12 cellular contexts compared by ENCODE assay signal in genomic region chr2:85018049-85018447, GRCh38. TPM values are rescaled to one million over a fixed set of nuclear protein-coding genes. Genes with fewer than 3 reads are reported as not detected.
DNase-seq lines count a peak whose midpoint lies in the region; ATAC-seq and TF ChIP-seq lines count a peak whose summit lies in the region.
"Had no signal": no experiment of that assay in that cellular context is flagged by ENCODE, and none has a peak within 500 bp of the region (broad histone marks: within the 10 kb centered on the region; RNA-seq: fewer than 3 reads in every experiment).

No MANE protein-coding gene starts in this region.

- POLR2A ChIA-PET in activated CD8-positive, alpha-beta T cell treated with anti-CD3 and anti-CD28 coated beads for 36 hours (lab: Charles Lee): interaction anchor here (0.9 kb wide), 1 partner anchor 48 kb away, joined by 3 read pairs; no protein-coding TSS in a partner anchor
- POLR2A ChIA-PET in activated CD8-positive, alpha-beta T cell treated with anti-CD3 and anti-CD28 coated beads, Interleukin-2, amount 10 ng/mL, durations not matched to agents 7 days and 5 days (lab: Charles Lee): interaction anchor here (1.1 to 1.2 kb wide), 2 partner anchors 18 to 47 kb away, joined by 3 to 4 read pairs; partner anchors contain the start of gene KCMF1

- H3K9me3 Mint-ChIP-seq in activated CD8-positive, alpha-beta T cell treated with anti-CD3 and anti-CD28 coated beads for 36 hours: no peaks in the 10 kb centered on the region
- no peaks in the 10 kb centered on the region for H3K9me3 Mint-ChIP-seq in activated CD8-positive, alpha-beta T cell treated with anti-CD3 and anti-CD28 coated beads, Interleukin-2, amount 10 ng/mL, durations not matched to agents 7 days and 5 days (ENCODE audit: insufficient read depth)
- no peaks in the 10 kb centered on the region for H3K9me3 Mint-ChIP-seq in chondrocyte (ENCODE audit: low read depth)
- no peaks in the 10 kb centered on the region for H3K9me3 Mint-ChIP-seq in progenitor cell of endocrine pancreas (ENCODE audit: low read depth)
- H3K9me3 Mint-ChIP-seq: immature natural killer cell had no signal

- peaks cover 58% of the 10 kb centered on the region for H3K4me1 Mint-ChIP-seq in activated CD8-positive, alpha-beta T cell treated with anti-CD3 and anti-CD28 coated beads for 36 hours (ENCODE audit: low read depth)
- H3K4me1 Mint-ChIP-seq in activated CD8-positive, alpha-beta T cell treated with anti-CD3 and anti-CD28 coated beads, Interleukin-2, amount 10 ng/mL, durations not matched to agents 7 days and 5 days (ENCODE audit: low read depth): peaks cover 44% of the 10 kb centered on the region
- H3K4me1 Mint-ChIP-seq in chondrocyte (ENCODE audit: low read depth) (peaks cover 56% of the 10 kb centered on the region), progenitor cell of endocrine pancreas (ENCODE audit: low read depth) (peaks cover 34% of the 10 kb centered on the region)

- no peak for TF ChIP-seq CTCF in activated CD8-positive, alpha-beta T cell treated with anti-CD3 and anti-CD28 coated beads for 36 hours (IDR thresholded peaks at IDR 0.05)
- peak; percentile 59 for TF ChIP-seq CTCF in chondrocyte (IDR thresholded peaks at IDR 0.05)
- no peak for TF ChIP-seq CTCF in progenitor cell of endocrine pancreas (IDR thresholded peaks at IDR 0.05; ENCODE audit: unreplicated experiment)
- no peak for TF ChIP-seq CTCF in right atrium auricular region (IDR thresholded peaks at IDR 0.05)

- intact Hi-C loops in activated CD8-positive, alpha-beta T cell treated with anti-CD3 and anti-CD28 coated beads for 36 hours (cut with micrococcal nuclease): no loop called here
- intact Hi-C loops in Right ventricle myocardium inferior (cut with DNase I): no loop called here

- no peak overlapping the region for H3K4me3 ChIP-seq in right atrium auricular region

- peak; percentile 38 for ATAC-seq in activated CD8-positive, alpha-beta T cell treated with anti-CD3 and anti-CD28 coated beads for 36 hours
- no peak for ATAC-seq in activated CD8-positive, alpha-beta T cell treated with anti-CD3 and anti-CD28 coated beads, Interleukin-2, amount 10 ng/mL, durations not matched to agents 7 days and 5 days
- ATAC-seq in Right ventricle myocardium inferior: no peak

- peaks cover 0 to 34% of the 10 kb centered on the region in 2 donors for H3K4me1 ChIP-seq in right atrium auricular region

- no peaks in the 10 kb centered on the region for H3K9me3 ChIP-seq in right atrium auricular region

- DNase-seq in activated CD8-positive, alpha-beta T cell treated with anti-CD3 and anti-CD28 coated beads for 36 hours: no peak
- no peak for DNase-seq in activated CD8-positive, alpha-beta T cell treated with anti-CD3 and anti-CD28 coated beads, Interleukin-2, amount 10 ng/mL, durations not matched to agents 7 days and 5 days
- peak; percentile 5 for DNase-seq in LHCN-M2 (ENCODE audit: low read depth)
- DNase-seq in chondrocyte (ENCODE audit: low spot score): no peak
- DNase-seq in progenitor cell of endocrine pancreas (ENCODE audit: low spot score, unreplicated experiment): no peak
- DNase-seq in LoVo (ENCODE audit: low spot score): no peak
- no peak for DNase-seq in right atrium auricular region (ENCODE audit: low spot score)
- no peak for DNase-seq in Right ventricle myocardium inferior (ENCODE audit: missing footprints)
- DNase-seq: cerebellar nuclear complex, immature natural killer cell, MM.1S, NCI-H2227 treated with DMSO at 0.1 percent for 48 hours had no signal

- H3K27ac Mint-ChIP-seq in activated CD8-positive, alpha-beta T cell treated with anti-CD3 and anti-CD28 coated beads for 36 hours: peak overlapping the region; percentile 45
- H3K27ac Mint-ChIP-seq in activated CD8-positive, alpha-beta T cell treated with anti-CD3 and anti-CD28 coated beads, Interleukin-2, amount 10 ng/mL, durations not matched to agents 7 days and 5 days: no peak overlapping the region
- peak overlapping the region; percentile 71 for H3K27ac Mint-ChIP-seq in chondrocyte (ENCODE audit: unreplicated experiment)
- H3K27ac Mint-ChIP-seq in progenitor cell of endocrine pancreas: peak overlapping the region; percentile 89

- H3K27me3 ChIP-seq in right atrium auricular region: no peaks in the 10 kb centered on the region

- CTCF ChIA-PET in activated CD8-positive, alpha-beta T cell treated with anti-CD3 and anti-CD28 coated beads for 36 hours (lab: Charles Lee): interaction anchor here (0.6 to 2.0 kb wide), 24 partner anchors 15 to 284 kb away, joined by 3 to 13 read pairs (median 4); no protein-coding TSS in a partner anchor
- CTCF ChIA-PET in activated CD8-positive, alpha-beta T cell treated with anti-CD3 and anti-CD28 coated beads, Interleukin-2, amount 10 ng/mL, durations not matched to agents 7 days and 5 days (lab: Charles Lee): interaction anchor here (0.6 to 1.6 kb wide), 14 partner anchors 9 to 281 kb away, joined by 3 to 16 read pairs (median 5); no protein-coding TSS in a partner anchor

- H3K4me3 Mint-ChIP-seq in activated CD8-positive, alpha-beta T cell treated with anti-CD3 and anti-CD28 coated beads for 36 hours: no peak overlapping the region
- H3K4me3 Mint-ChIP-seq in activated CD8-positive, alpha-beta T cell treated with anti-CD3 and anti-CD28 coated beads, Interleukin-2, amount 10 ng/mL, durations not matched to agents 7 days and 5 days: no peak overlapping the region
- H3K4me3 Mint-ChIP-seq in chondrocyte (ENCODE audit: unreplicated experiment): no peak overlapping the region
- no peak overlapping the region for H3K4me3 Mint-ChIP-seq in progenitor cell of endocrine pancreas (ENCODE audit: low read depth)

- H3K36me3 Mint-ChIP-seq in activated CD8-positive, alpha-beta T cell treated with anti-CD3 and anti-CD28 coated beads for 36 hours (ENCODE audit: low read depth): peaks cover 24% of the 10 kb centered on the region
- peaks cover 23% of the 10 kb centered on the region for H3K36me3 Mint-ChIP-seq in activated CD8-positive, alpha-beta T cell treated with anti-CD3 and anti-CD28 coated beads, Interleukin-2, amount 10 ng/mL, durations not matched to agents 7 days and 5 days (ENCODE audit: low read depth)
- no peaks in the 10 kb centered on the region for H3K36me3 Mint-ChIP-seq in chondrocyte (ENCODE audit: low read depth)
- peaks cover 7% of the 10 kb centered on the region for H3K36me3 Mint-ChIP-seq in progenitor cell of endocrine pancreas (ENCODE audit: insufficient read depth)
- H3K36me3 Mint-ChIP-seq: immature natural killer cell had no signal

- no peaks in the 10 kb centered on the region for H3K36me3 ChIP-seq in right atrium auricular region

- H3K27ac ChIP-seq in right atrium auricular region: no peak overlapping the region

- H3K27me3 Mint-ChIP-seq in activated CD8-positive, alpha-beta T cell treated with anti-CD3 and anti-CD28 coated beads for 36 hours: no peaks in the 10 kb centered on the region
- no peaks in the 10 kb centered on the region for H3K27me3 Mint-ChIP-seq in activated CD8-positive, alpha-beta T cell treated with anti-CD3 and anti-CD28 coated beads, Interleukin-2, amount 10 ng/mL, durations not matched to agents 7 days and 5 days (ENCODE audit: low read depth)
- H3K27me3 Mint-ChIP-seq in chondrocyte (ENCODE audit: low read depth) (no peaks in the 10 kb centered on the region), progenitor cell of endocrine pancreas (no peaks in the 10 kb centered on the region)

RNA-seq across cellular contexts. Expression of gene KCMF1, which starts 47.1 kb away (rescaled TPM):
- total RNA-seq in activated CD8-positive, alpha-beta T cell treated with anti-CD3 and anti-CD28 coated beads for 36 hours: 100 to 1,000 TPM; 101 to 105 TPM
- total RNA-seq in activated CD8-positive, alpha-beta T cell treated with anti-CD3 and anti-CD28 coated beads, Interleukin-2, amount 10 ng/mL, durations not matched to agents 7 days and 5 days: 10 to 100 TPM; 88.9 to 92.5 TPM
- total RNA-seq in LHCN-M2 (2014; rRNA removed): 55.2 and 62.2 TPM in 2 replicates
- 48.6 TPM for polyA plus RNA-seq in LHCN-M2 (2012)
- 76.0 to 101 TPM (median 95.8 TPM) in 3 replicates for total RNA-seq in chondrocyte
- total RNA-seq in progenitor cell of endocrine pancreas: 61.3 and 62.1 TPM in 2 replicates
- total RNA-seq in right atrium auricular region: 10 to 100 TPM; 53.1 to 69.5 TPM
- total RNA-seq in Right ventricle myocardium inferior: 87.5 TPM
